ENCODE assay signal across 11 cellular contexts in genomic region chr2:95379616-95379925, GRCh38. TPM values are rescaled to one million over a fixed set of nuclear protein-coding genes. Genes with fewer than 3 reads are reported as not detected.
A peak's percentile ranks its signal among the peaks of the same experiment; 100 is the strongest.
DNase-seq lines count a peak whose midpoint lies in the region; ATAC-seq and TF ChIP-seq lines count a peak whose summit lies in the region.
"Had no signal": no experiment of that assay in that cellular context is flagged by ENCODE, and none has a peak within 500 bp of the region (broad histone marks: within the 10 kb centered on the region; RNA-seq: fewer than 3 reads in every experiment).

No MANE protein-coding gene starts in this region.

- no peak for ATAC-seq in HG02759 (IDR thresholded peaks at IDR 0.05; ENCODE audit: unreplicated experiment)
- no peak for ATAC-seq in natural killer cell treated with Interleukin-12 subunit alpha and Interleukin-12 subunit beta and Interleukin-15 and Interleukin-18, amount 100 ng/mL, for 72 hours
- ATAC-seq: pancreas had no signal

- no peak overlapping the region for H3K9ac ChIP-seq in Karpas-422 (ENCODE audit: low read length)

- no peaks in the 10 kb centered on the region for H3K9me3 Mint-ChIP-seq in neural crest cell
- H3K9me3 Mint-ChIP-seq in activated T-helper 1 cell treated with anti-CD3 and anti-CD28 coated beads, Interleukin-12 subunit alpha, Interleukin-12 subunit beta, Interleukin-2, Interleukin-4 antibody, amounts not matched to agents 30 ng/mL and 10 ng/mL and 1 ng/mL, durations not matched to agents 14 hours and 24 hours and 36 hours: no peaks in the 10 kb centered on the region
- H3K9me3 Mint-ChIP-seq in natural killer cell treated with Interleukin-12 subunit alpha and Interleukin-12 subunit beta and Interleukin-15 and Interleukin-18, amount 100 ng/mL, for 72 hours: no peaks in the 10 kb centered on the region
- H3K9me3 Mint-ChIP-seq in activated T-helper 2 cell treated with anti-CD3 and anti-CD28 coated beads, Interferon-gamma antibody, Interleukin-2, Interleukin-4, amounts not matched to agents 10 μg/mL and 5 μg/mL and 100 μg/mL, durations not matched to agents 14 hours and 24 hours and 36 hours: no peaks in the 10 kb centered on the region

- H3K27me3 ChIP-seq in GM06990 (replicated peaks; ENCODE audit: control insufficient read depth, insufficient read depth, low read length) (no peaks in the 10 kb centered on the region), Karpas-422 (ENCODE audit: low read length) (no peaks in the 10 kb centered on the region)
- H3K27me3 ChIP-seq: pancreas had no signal

- H3K9me2 ChIP-seq in Karpas-422 (replicated peaks; ENCODE audit: insufficient read depth, low read length): no peaks in the 10 kb centered on the region

- DNase-seq in GM06990 (ENCODE audit: extremely low read depth, insufficient read length) (no peak), Karpas-422 (peak; percentile 65), cardiac fibroblast (ENCODE audit: low read depth in 2 of 2) (no peak), neural crest cell (ENCODE audit: low read depth, low spot score) (no peak)
- DNase-seq in activated T-helper 1 cell treated with anti-CD3 and anti-CD28 coated beads, Interleukin-12 subunit alpha, Interleukin-12 subunit beta, Interleukin-2, Interleukin-4 antibody, amounts not matched to agents 30 ng/mL and 10 ng/mL and 1 ng/mL, durations not matched to agents 14 hours and 24 hours and 36 hours (ENCODE audit: low spot score): no peak
- no peak for DNase-seq in natural killer cell treated with Interleukin-12 subunit alpha and Interleukin-12 subunit beta and Interleukin-15 and Interleukin-18, amount 100 ng/mL, for 72 hours (ENCODE audit: low spot score)
- DNase-seq in activated T-helper 2 cell treated with anti-CD3 and anti-CD28 coated beads, Interferon-gamma antibody, Interleukin-2, Interleukin-4, amounts not matched to agents 10 μg/mL and 5 μg/mL and 100 μg/mL, durations not matched to agents 14 hours and 24 hours and 36 hours (ENCODE audit: low spot score): no peak
- DNase-seq: NCI-H2107; stimulated activated naive CD4-positive, alpha-beta T cell had no signal

- no peaks in the 10 kb centered on the region for H3K4me1 ChIP-seq in Karpas-422 (ENCODE audit: low read length)
- H3K4me1 ChIP-seq: pancreas had no signal

- H3K27ac ChIP-seq in Karpas-422 (ENCODE audit: low read length): no peak overlapping the region
- H3K27ac ChIP-seq: pancreas had no signal

- intact Hi-C loops in activated T-helper 1 cell treated with anti-CD3 and anti-CD28 coated beads, Interleukin-12 subunit alpha, Interleukin-12 subunit beta, Interleukin-2, Interleukin-4 antibody, amounts not matched to agents 30 ng/mL and 10 ng/mL and 1 ng/mL, durations not matched to agents 14 hours and 24 hours and 36 hours (cut with micrococcal nuclease): no loop called here
- intact Hi-C loops in activated T-helper 2 cell treated with anti-CD3 and anti-CD28 coated beads, Interferon-gamma antibody, Interleukin-2, Interleukin-4, amounts not matched to agents 10 μg/mL and 5 μg/mL and 100 μg/mL, durations not matched to agents 14 hours and 24 hours and 36 hours (cut with micrococcal nuclease): no loop called here

- H3K27me3 Mint-ChIP-seq in neural crest cell (ENCODE audit: low read depth): no peaks in the 10 kb centered on the region
- H3K27me3 Mint-ChIP-seq in activated T-helper 1 cell treated with anti-CD3 and anti-CD28 coated beads, Interleukin-12 subunit alpha, Interleukin-12 subunit beta, Interleukin-2, Interleukin-4 antibody, amounts not matched to agents 30 ng/mL and 10 ng/mL and 1 ng/mL, durations not matched to agents 14 hours and 24 hours and 36 hours (ENCODE audit: insufficient read depth): peaks cover 4% of the 10 kb centered on the region
- H3K27me3 Mint-ChIP-seq in natural killer cell treated with Interleukin-12 subunit alpha and Interleukin-12 subunit beta and Interleukin-15 and Interleukin-18, amount 100 ng/mL, for 72 hours: peaks cover 2 to 10% of the 10 kb centered on the region in 2 donors
- H3K27me3 Mint-ChIP-seq in activated T-helper 2 cell treated with anti-CD3 and anti-CD28 coated beads, Interferon-gamma antibody, Interleukin-2, Interleukin-4, amounts not matched to agents 10 μg/mL and 5 μg/mL and 100 μg/mL, durations not matched to agents 14 hours and 24 hours and 36 hours (ENCODE audit: low read depth): peaks cover 5% of the 10 kb centered on the region

- H3K4me3 ChIP-seq in GM06990 (replicated peaks; ENCODE audit: low read depth, low read length) (no peak overlapping the region), Karpas-422 (ENCODE audit: low read length) (no peak overlapping the region), cardiac fibroblast (replicated peaks in 1 of 2; ENCODE audit: low read depth in 2 of 2, low read length in 2 of 2) (no peak overlapping the region)
- H3K4me3 ChIP-seq: pancreas had no signal

- H3K4me2 ChIP-seq in Karpas-422 (ENCODE audit: low read depth, low read length, poor library complexity, severe bottlenecking): no peak overlapping the region

- no peaks in the 10 kb centered on the region for H4K20me1 ChIP-seq in Karpas-422 (ENCODE audit: insufficient read depth, low read depth, low read length)

- H3K4me1 Mint-ChIP-seq in neural crest cell: no peaks in the 10 kb centered on the region
- no peaks in the 10 kb centered on the region for H3K4me1 Mint-ChIP-seq in activated T-helper 1 cell treated with anti-CD3 and anti-CD28 coated beads, Interleukin-12 subunit alpha, Interleukin-12 subunit beta, Interleukin-2, Interleukin-4 antibody, amounts not matched to agents 30 ng/mL and 10 ng/mL and 1 ng/mL, durations not matched to agents 14 hours and 24 hours and 36 hours (ENCODE audit: low read depth)
- H3K4me1 Mint-ChIP-seq in natural killer cell treated with Interleukin-12 subunit alpha and Interleukin-12 subunit beta and Interleukin-15 and Interleukin-18, amount 100 ng/mL, for 72 hours (ENCODE audit: low read depth in 2 of 2): no peaks in the 10 kb centered on the region
- H3K4me1 Mint-ChIP-seq in activated T-helper 2 cell treated with anti-CD3 and anti-CD28 coated beads, Interferon-gamma antibody, Interleukin-2, Interleukin-4, amounts not matched to agents 10 μg/mL and 5 μg/mL and 100 μg/mL, durations not matched to agents 14 hours and 24 hours and 36 hours (ENCODE audit: low read depth): no peaks in the 10 kb centered on the region

- no peak overlapping the region for H3K27ac Mint-ChIP-seq in neural crest cell (ENCODE audit: unreplicated experiment)
- H3K27ac Mint-ChIP-seq in activated T-helper 1 cell treated with anti-CD3 and anti-CD28 coated beads, Interleukin-12 subunit alpha, Interleukin-12 subunit beta, Interleukin-2, Interleukin-4 antibody, amounts not matched to agents 30 ng/mL and 10 ng/mL and 1 ng/mL, durations not matched to agents 14 hours and 24 hours and 36 hours: no peak overlapping the region
- H3K27ac Mint-ChIP-seq in natural killer cell treated with Interleukin-12 subunit alpha and Interleukin-12 subunit beta and Interleukin-15 and Interleukin-18, amount 100 ng/mL, for 72 hours: no peak overlapping the region
- H3K27ac Mint-ChIP-seq in activated T-helper 2 cell treated with anti-CD3 and anti-CD28 coated beads, Interferon-gamma antibody, Interleukin-2, Interleukin-4, amounts not matched to agents 10 μg/mL and 5 μg/mL and 100 μg/mL, durations not matched to agents 14 hours and 24 hours and 36 hours: no peak overlapping the region

- no peaks in the 10 kb centered on the region for H3K79me2 ChIP-seq in Karpas-422 (ENCODE audit: low read length)

- no peak overlapping the region for H3K4me3 Mint-ChIP-seq in neural crest cell
- no peak overlapping the region for H3K4me3 Mint-ChIP-seq in activated T-helper 1 cell treated with anti-CD3 and anti-CD28 coated beads, Interleukin-12 subunit alpha, Interleukin-12 subunit beta, Interleukin-2, Interleukin-4 antibody, amounts not matched to agents 30 ng/mL and 10 ng/mL and 1 ng/mL, durations not matched to agents 14 hours and 24 hours and 36 hours
- no peak overlapping the region for H3K4me3 Mint-ChIP-seq in natural killer cell treated with Interleukin-12 subunit alpha and Interleukin-12 subunit beta and Interleukin-15 and Interleukin-18, amount 100 ng/mL, for 72 hours
- no peak overlapping the region for H3K4me3 Mint-ChIP-seq in activated T-helper 2 cell treated with anti-CD3 and anti-CD28 coated beads, Interferon-gamma antibody, Interleukin-2, Interleukin-4, amounts not matched to agents 10 μg/mL and 5 μg/mL and 100 μg/mL, durations not matched to agents 14 hours and 24 hours and 36 hours (ENCODE audit: low read depth)

- no peaks in the 10 kb centered on the region for H3K36me3 ChIP-seq in GM06990 (ENCODE audit: control insufficient read depth, insufficient read depth, low read length)
- no peaks in the 10 kb centered on the region for H3K36me3 ChIP-seq in Karpas-422 (ENCODE audit: insufficient read depth, low read length)
- H3K36me3 ChIP-seq: pancreas had no signal

- H3K36me3 Mint-ChIP-seq in neural crest cell (ENCODE audit: low read depth): no peaks in the 10 kb centered on the region
- H3K36me3 Mint-ChIP-seq in activated T-helper 1 cell treated with anti-CD3 and anti-CD28 coated beads, Interleukin-12 subunit alpha, Interleukin-12 subunit beta, Interleukin-2, Interleukin-4 antibody, amounts not matched to agents 30 ng/mL and 10 ng/mL and 1 ng/mL, durations not matched to agents 14 hours and 24 hours and 36 hours (ENCODE audit: low read depth): no peaks in the 10 kb centered on the region
- no peaks in the 10 kb centered on the region for H3K36me3 Mint-ChIP-seq in natural killer cell treated with Interleukin-12 subunit alpha and Interleukin-12 subunit beta and Interleukin-15 and Interleukin-18, amount 100 ng/mL, for 72 hours
- H3K36me3 Mint-ChIP-seq in activated T-helper 2 cell treated with anti-CD3 and anti-CD28 coated beads, Interferon-gamma antibody, Interleukin-2, Interleukin-4, amounts not matched to agents 10 μg/mL and 5 μg/mL and 100 μg/mL, durations not matched to agents 14 hours and 24 hours and 36 hours (ENCODE audit: low read depth): no peaks in the 10 kb centered on the region

- H3K9me3 ChIP-seq in Karpas-422 (ENCODE audit: low read length): no peaks in the 10 kb centered on the region
- H3K9me3 ChIP-seq: pancreas had no signal

- TF ChIP-seq CTCF in GM06990 (IDR thresholded peaks at IDR 0.05; ENCODE audit: insufficient read depth, low read length, poor library complexity, severe bottlenecking) (peak; percentile 46), cardiac fibroblast (IDR thresholded peaks at IDR 0.05; ENCODE audit: low read depth, low read length) (peak; percentile 16), neural crest cell (conservative IDR thresholded peaks at IDR 0.05) (peak; percentile 26)

- H2AFZ ChIP-seq in Karpas-422 (ENCODE audit: low read length): no peak overlapping the region

RNA-seq across cellular contexts. Expression of gene FAHD2A, which starts 22.9 kb away (rescaled TPM):
- total RNA-seq in Karpas-422 (2014; rRNA removed; shearing (Covaris generic); ENCODE audit: low replicate concordance): 22.5 and 34.2 TPM in 2 replicates
- 37.7 and 42.2 TPM in 2 replicates for total RNA-seq in neural crest cell
- 33.2 and 34.9 TPM in 2 replicates for total RNA-seq in activated T-helper 1 cell treated with anti-CD3 and anti-CD28 coated beads, Interleukin-12 subunit alpha, Interleukin-12 subunit beta, Interleukin-2, Interleukin-4 antibody, amounts not matched to agents 30 ng/mL and 10 ng/mL and 1 ng/mL, durations not matched to agents 14 hours and 24 hours and 36 hours
- 10 to 100 TPM; 22.8 to 31.4 TPM for total RNA-seq in natural killer cell treated with Interleukin-12 subunit alpha and Interleukin-12 subunit beta and Interleukin-15 and Interleukin-18, amount 100 ng/mL, for 72 hours
- 32.5 and 40.3 TPM in 2 replicates for total RNA-seq in activated T-helper 2 cell treated with anti-CD3 and anti-CD28 coated beads, Interferon-gamma antibody, Interleukin-2, Interleukin-4, amounts not matched to agents 10 μg/mL and 5 μg/mL and 100 μg/mL, durations not matched to agents 14 hours and 24 hours and 36 hours
